In genomic region chr2:169824373-169825333, GRCh38 we compare ENCODE assay signal across 8 cellular contexts. TPM values are rescaled to one million over a fixed set of nuclear protein-coding genes. Genes with fewer than 3 reads are reported as not detected.
A peak's percentile ranks its signal among the peaks of the same experiment; 100 is the strongest.
DNase-seq lines count a peak whose midpoint lies in the region; ATAC-seq and TF ChIP-seq lines count a peak whose summit lies in the region.

Gene METTL5 (minus strand): TSS chr2:169824905. CDS start chr2:169824597, 308 bp downstream.

- H3K27me3 Mint-ChIP-seq in activated B cell treated with CpG ODN at 0.5 μM for 24 hours = no peaks in the 10 kb centered on the region
- peaks cover 5 to 10% (median 10%) of the 10 kb centered on the region in 3 donors for H3K27me3 Mint-ChIP-seq in immature natural killer cell (ENCODE audit: low read depth in 3 of 3)

- peak within 1 kb of the TSS; percentile 82 for H3K4me3 ChIP-seq in AG04450 (ENCODE audit: low read depth, low read length)
- H3K4me3 ChIP-seq in cardiac fibroblast (replicated peaks in 1 of 2; ENCODE audit: low read depth in 2 of 2, low read length in 2 of 2) = peak within 1 kb of the TSS; percentile 60 to 82
- peak within 1 kb of the TSS; percentile 57 to 85 (median 78) for H3K4me3 ChIP-seq in spleen

- DNase-seq in AG04450 (ENCODE audit: low read depth, low spot score) (peak; percentile 34), NCI-H2227 (lab: John Stamatoyannopoulos, UW; ENCODE audit: unreplicated experiment) (peak; percentile 95), activated B cell treated with CpG ODN at 0.5 μM for 24 hours (peak; percentile 84), cardiac fibroblast (ENCODE audit: low read depth in 2 of 2) (peak; percentile 77 to 82), immature natural killer cell (peak; percentile 77 to 79 (median 77)), spleen (peak; percentile 95)

- WGBS in spleen, 5 donors = 1 to 3% (median 2%) methylated on average over 49 to 61 of the region's 61 CpGs

- intact Hi-C loops in activated B cell treated with CpG ODN at 0.5 μM for 24 hours (cut with micrococcal nuclease) = loop anchor here (1.0 to 2.0 kb wide), 5 partner anchors 25 to 240 kb away; partner anchors contain the start of genes CFAP210, KLHL23, PHOSPHO2 and PPIG
- intact Hi-C loops in spleen (cut with DNase I; ENCODE audit: low total_unique reads) = loop anchor here (10.0 kb wide), 1 partner anchor 90 kb away; no protein-coding TSS in a partner anchor

- H3K36me3 Mint-ChIP-seq in activated B cell treated with CpG ODN at 0.5 μM for 24 hours (ENCODE audit: low read depth) (peaks cover 29% of the 10 kb centered on the region), immature natural killer cell (peaks cover 0 to 3% (median 3%) of the 10 kb centered on the region in 3 donors)

- peak within 1 kb of the TSS; percentile 85 for H3K27ac Mint-ChIP-seq in activated B cell treated with CpG ODN at 0.5 μM for 24 hours
- H3K27ac Mint-ChIP-seq in immature natural killer cell = peak within 1 kb of the TSS; percentile 86 to 91 (median 90)

- ATAC-seq in GM18867 (IDR thresholded peaks at IDR 0.05; ENCODE audit: unreplicated experiment) = peak; percentile 68
- peak; percentile 55 for ATAC-seq in HG03103 (IDR thresholded peaks at IDR 0.05; ENCODE audit: low read depth, unreplicated experiment)
- ATAC-seq in activated B cell treated with CpG ODN at 0.5 μM for 24 hours (ENCODE audit: low read depth) = peak; percentile 73

- TF ChIP-seq POLR2A in spleen (IDR thresholded peaks at IDR 0.05) = peak in 1 of 3 donors; percentile 26

- TF ChIP-seq CTCF in AG04450 (IDR thresholded peaks at IDR 0.05; ENCODE audit: low read depth, low read length) = peak; percentile 79
- TF ChIP-seq CTCF in activated B cell treated with CpG ODN at 0.5 μM for 24 hours (IDR thresholded peaks at IDR 0.05) = peak; percentile 40
- TF ChIP-seq CTCF in cardiac fibroblast (IDR thresholded peaks at IDR 0.05; ENCODE audit: low read depth, low read length) = peak; percentile 58
- peak; percentile 52 to 95 (median 89) for TF ChIP-seq CTCF in spleen (IDR thresholded peaks at IDR 0.05 in 8 of 11, conservative IDR thresholded peaks at IDR 0.05 in 3 of 11)

- H3K27ac ChIP-seq in AG04450 (ENCODE audit: low read depth, low read length) = peak within 1 kb of the TSS; percentile 31
- peak within 1 kb of the TSS; percentile 51 to 88 (median 81) for H3K27ac ChIP-seq in spleen

- H3K9me3 ChIP-seq in AG04450 (ENCODE audit: control insufficient read depth, insufficient read depth, low read length) = no peaks in the 10 kb centered on the region
- no peaks in the 10 kb centered on the region for H3K9me3 ChIP-seq in spleen

- no peaks in the 10 kb centered on the region for H3K9me3 Mint-ChIP-seq in activated B cell treated with CpG ODN at 0.5 μM for 24 hours
- peaks cover 0 to 1% (median 0%) of the 10 kb centered on the region in 6 donors for H3K9me3 Mint-ChIP-seq in immature natural killer cell

- CTCF ChIA-PET in AG04450 (lab: Charles Lee) (interaction anchor here (0.7 to 4.0 kb wide), 18 partner anchors 9 to 372 kb away, joined by 3 to 27 read pairs (median 4); no protein-coding TSS in a partner anchor), activated B cell treated with CpG ODN at 0.5 μM for 24 hours (lab: Charles Lee) (interaction anchor here (1.0 to 1.6 kb wide), 6 partner anchors 9 to 104 kb away, joined by 3 to 12 read pairs (median 4); no protein-coding TSS in a partner anchor)

- POLR2A ChIA-PET in AG04450 (lab: Yijun Ruan, JAX) (interaction anchor here (0.6 to 1.0 kb wide), 2 partner anchors 9 to 104 kb away, joined by 3 read pairs; no protein-coding TSS in a partner anchor), activated B cell treated with CpG ODN at 0.5 μM for 24 hours (lab: Charles Lee) (interaction anchor here (0.5 to 1.8 kb wide), 6 partner anchors 9 to 358 kb away, joined by 3 to 7 read pairs (median 3); partner anchors contain the start of gene SSB)

- H3K27me3 ChIP-seq in AG04450 (ENCODE audit: control insufficient read depth, insufficient read depth, low read length) (no peaks in the 10 kb centered on the region), spleen (replicated peaks in 1 of 7) (no peaks in the 10 kb centered on the region)

- H3K4me1 Mint-ChIP-seq in activated B cell treated with CpG ODN at 0.5 μM for 24 hours (peaks cover 51% of the 10 kb centered on the region), immature natural killer cell (peaks cover 53 to 84% of the 10 kb centered on the region in 2 donors)

- peaks cover 35 to 75% (median 53%) of the 10 kb centered on the region in 6 donors for H3K4me1 ChIP-seq in spleen

- H3K4me3 Mint-ChIP-seq in activated B cell treated with CpG ODN at 0.5 μM for 24 hours = peak within 1 kb of the TSS; percentile 92
- peak within 1 kb of the TSS; percentile 86 to 96 (median 94) for H3K4me3 Mint-ChIP-seq in immature natural killer cell

- peaks cover 0 to 22% (median 2%) of the 10 kb centered on the region in 6 donors for H3K36me3 ChIP-seq in spleen

RNA-seq across cellular contexts. Expression of gene METTL5, which starts in this region (rescaled TPM):
- polyA plus RNA-seq in AG04450 (2011; rRNA removed) (34.3 and 45.0 TPM in 2 replicates), immature natural killer cell (100 to 1,000 TPM in 1 of 3 donors, 10 to 100 TPM in 2; 78.5 to 147 (median 97.5) TPM), spleen (10 to 100 TPM; 46.8 to 57.0 (median 49.4) TPM)
- polyA minus RNA-seq in AG04450 (2011; rRNA and poly(A)+ RNA removed) = 7.2 and 13.7 TPM in 2 replicates
- total RNA-seq in activated B cell treated with CpG ODN at 0.5 μM for 24 hours (48.3 and 51.1 TPM in 2 replicates), spleen (10 to 100 TPM; 24.4 to 38.5 (median 31.9) TPM)

Comparison
In these comparisons a context has a peak if more than half of its experiments do, and no peak if none do; other contexts are left out.
1. Peak in every context shown above with its lines: DNase-seq, ATAC-seq, H3K4me3 ChIP-seq and H3K27ac ChIP-seq.
2. DNase-seq: peak in every context shown above with its lines; median percentile 95 in NCI-H2227; 95 in spleen; 84 in activated B cell treated with CpG ODN at 0.5 μM for 24 hours; 80 in cardiac fibroblast; 77 in immature natural killer cell; 34 in AG04450.